In genomic region chr14:45949479-45949878, GRCh38 we compare ENCODE assay signal across 36 cellular contexts.
"Had no signal": no experiment of that assay in that cellular context is flagged by ENCODE, and none has a peak within 500 bp of the region (broad histone marks: within the 10 kb centered on the region; RNA-seq: fewer than 3 reads in every experiment).

No MANE protein-coding gene starts in this region.

- H3K36me3 ChIP-seq: MG63 had no signal

- H3K27me3 ChIP-seq: MG63 had no signal

- DNase-seq: Karpas-422, Kasumi-1, MG63, MM.1S, MV-4-11, NCI-H1048, NCI-H1092, NCI-H1092 treated with DMSO at 0.1 percent for 48 hours, NCI-H1105, NCI-H1105 treated with DMSO at 0.1 percent for 48 hours, NCI-H1417, NCI-H1417 treated with DMSO at 0.1 percent for 48 hours, NCI-H1436, NCI-H1436 treated with DMSO at 0.1 percent for 48 hours, NCI-H146, NCI-H1694, NCI-H1694 treated with DMSO at 0.1 percent for 48 hours, NCI-H187, NCI-H187 treated with DMSO at 0.1 percent for 48 hours, NCI-H1930, NCI-H2029, NCI-H2029 treated with DMSO at 0.1 percent for 48 hours, NCI-H2081, NCI-H2081 treated with DMSO at 0.1 percent for 48 hours, NCI-H2107, NCI-H2171, NCI-H2171 treated with DMSO at 0.1 percent for 48 hours, NCI-H2227 treated with DMSO at 0.1 percent for 48 hours, NCI-H226, NCI-H345, NCI-H446, NCI-H446 treated with DMSO at 0.1 percent for 48 hours, NCI-H510A, NCI-H510A treated with DMSO at 0.1 percent for 48 hours, NCI-H524, NCI-H524 treated with DMSO at 0.1 percent for 48 hours had no signal

- H3K9me3 ChIP-seq: MG63 had no signal

- H3K4me3 ChIP-seq: MG63 had no signal
